Comparison of ENCODE assay signal across 1 cellular context in the genomic region with DNA sequence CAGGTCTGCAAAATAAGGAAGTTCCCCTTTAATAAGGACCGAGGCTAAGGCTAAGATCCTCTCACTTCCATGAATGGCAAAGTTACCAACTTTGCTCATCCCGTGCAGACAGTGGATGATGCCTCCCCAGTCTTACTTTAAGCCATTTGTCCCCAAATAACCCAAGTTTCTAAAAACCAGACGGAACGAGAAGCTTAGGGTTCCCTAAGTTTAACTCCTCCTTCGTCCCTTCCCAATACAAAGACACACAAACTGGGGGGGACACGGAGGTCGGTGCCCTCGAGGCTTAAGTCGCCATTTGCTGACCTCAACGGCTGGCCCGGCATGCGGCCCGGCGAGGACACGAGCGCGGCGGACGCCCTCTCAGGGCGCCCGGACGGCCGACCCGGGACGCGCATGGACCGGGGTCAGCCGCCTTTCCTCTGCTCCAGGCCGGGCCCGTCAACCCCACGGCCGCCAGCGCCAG.
TF ChIP-seq lines count a peak whose summit lies in the region.

No MANE protein-coding gene starts in this region.

TF ChIP-seq in K562, 482 proteins besides CTCF, POLR2A, EP300 and RAD21 (continued from another document and continues in another):
- TF ChIP-seq, protein P1, sequence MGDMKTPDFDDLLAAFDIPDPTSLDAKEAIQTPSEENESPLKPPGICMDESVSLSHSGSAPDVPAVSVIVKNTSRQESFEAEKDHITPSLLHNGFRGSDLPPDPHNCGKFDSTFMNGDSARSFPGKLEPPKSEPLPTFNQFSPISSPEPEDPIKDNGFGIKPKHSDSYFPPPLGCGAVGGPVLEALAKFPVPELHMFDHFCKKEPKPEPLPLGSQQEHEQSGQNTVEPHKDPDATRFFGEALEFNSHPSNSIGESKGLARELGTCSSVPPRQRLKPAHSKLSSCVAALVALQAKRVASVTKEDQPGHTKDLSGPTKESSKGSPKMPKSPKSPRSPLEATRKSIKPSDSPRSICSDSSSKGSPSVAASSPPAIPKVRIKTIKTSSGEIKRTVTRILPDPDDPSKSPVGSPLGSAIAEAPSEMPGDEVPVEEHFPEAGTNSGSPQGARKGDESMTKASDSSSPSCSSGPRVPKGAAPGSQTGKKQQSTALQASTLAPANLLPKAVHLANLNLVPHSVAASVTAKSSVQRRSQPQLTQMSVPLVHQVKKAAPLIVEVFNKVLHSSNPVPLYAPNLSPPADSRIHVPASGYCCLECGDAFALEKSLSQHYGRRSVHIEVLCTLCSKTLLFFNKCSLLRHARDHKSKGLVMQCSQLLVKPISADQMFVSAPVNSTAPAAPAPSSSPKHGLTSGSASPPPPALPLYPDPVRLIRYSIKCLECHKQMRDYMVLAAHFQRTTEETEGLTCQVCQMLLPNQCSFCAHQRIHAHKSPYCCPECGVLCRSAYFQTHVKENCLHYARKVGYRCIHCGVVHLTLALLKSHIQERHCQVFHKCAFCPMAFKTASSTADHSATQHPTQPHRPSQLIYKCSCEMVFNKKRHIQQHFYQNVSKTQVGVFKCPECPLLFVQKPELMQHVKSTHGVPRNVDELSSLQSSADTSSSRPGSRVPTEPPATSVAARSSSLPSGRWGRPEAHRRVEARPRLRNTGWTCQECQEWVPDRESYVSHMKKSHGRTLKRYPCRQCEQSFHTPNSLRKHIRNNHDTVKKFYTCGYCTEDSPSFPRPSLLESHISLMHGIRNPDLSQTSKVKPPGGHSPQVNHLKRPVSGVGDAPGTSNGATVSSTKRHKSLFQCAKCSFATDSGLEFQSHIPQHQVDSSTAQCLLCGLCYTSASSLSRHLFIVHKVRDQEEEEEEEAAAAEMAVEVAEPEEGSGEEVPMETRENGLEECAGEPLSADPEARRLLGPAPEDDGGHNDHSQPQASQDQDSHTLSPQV (IDR thresholded peaks at IDR 0.05): peak; percentile 84
- TF ChIP-seq NFRKB (IDR thresholded peaks at IDR 0.05; ENCODE audit: low read depth) (peak; percentile 87; the same call in 1 of the 2 replicates), NEUROD1 (IDR thresholded peaks at IDR 0.05; ENCODE audit: borderline replicate concordance, low read depth, low read length, partially characterized antibody) (peak; percentile 70), C11orf30 (IDR thresholded peaks at IDR 0.05; ENCODE audit: low read depth) (no peak), CREB5 (CRISPR knock-in tag; IDR thresholded peaks at IDR 0.05) (no peak), THRAP3 (IDR thresholded peaks at IDR 0.05; ENCODE audit: borderline replicate concordance) (no peak), MED1 (CRISPR knock-in tag; IDR thresholded peaks at IDR 0.05; ENCODE audit: borderline replicate concordance) (no peak), ZNF384 (IDR thresholded peaks at IDR 0.05; ENCODE audit: low read depth, low read length) (no peak), PRDM10 (IDR thresholded peaks at IDR 0.05; ENCODE audit: partially characterized antibody) (peak; percentile 40), HNRNPL (IDR thresholded peaks at IDR 0.05; ENCODE audit: low read depth, low read length) (no peak; the same call in 1 of the 2 replicates), MCM5 (IDR thresholded peaks at IDR 0.05; ENCODE audit: low read depth) (no peak), SMAD1 (IDR thresholded peaks at IDR 0.05; ENCODE audit: low read depth, low read length, partially characterized antibody) (no peak), E2F6 (IDR thresholded peaks at IDR 0.05; ENCODE audit: borderline replicate concordance in 1 of 2, extremely low read depth in 1 of 2, insufficient read depth in 1 of 2, insufficient read length in 1 of 2, low read depth in 1 of 2, low read length in 1 of 2, poor library complexity in 1 of 2, severe bottlenecking in 1 of 2) (peak; percentile 88 to 94), MTF1 (CRISPR knock-in tag; IDR thresholded peaks at IDR 0.05; ENCODE audit: borderline replicate concordance) (no peak), CBX3 (IDR thresholded peaks at IDR 0.05; ENCODE audit: borderline replicate concordance in 1 of 2, low read length in 2 of 2) (no peak; a peak in 1 of 3 replicates), ZNF3 (CRISPR knock-in tag; IDR thresholded peaks at IDR 0.05) (no peak), ZNF197 (CRISPR knock-in tag; IDR thresholded peaks at IDR 0.05; ENCODE audit: low read depth) (no peak; the same call in 1 of the 2 replicates), ZNF668 (CRISPR knock-in tag; IDR thresholded peaks at IDR 0.05) (no peak), MGA (IDR thresholded peaks at IDR 0.05) (peak; percentile 94), TAF7 (tag; IDR thresholded peaks at IDR 0.05) (peak; percentile 64; the same call in 1 of the 2 replicates), SRF (CRISPR knock-in tag; IDR thresholded peaks at IDR 0.05) (peak in 1 of 2 experiments; percentile 87; a peak in 2 of 4 replicates), KDM4B (IDR thresholded peaks at IDR 0.05; ENCODE audit: borderline replicate concordance in 2 of 2, low read depth in 1 of 2) (no peak), HIVEP1 (CRISPR knock-in tag; IDR thresholded peaks at IDR 0.05) (no peak)
- TF ChIP-seq, protein P2, sequence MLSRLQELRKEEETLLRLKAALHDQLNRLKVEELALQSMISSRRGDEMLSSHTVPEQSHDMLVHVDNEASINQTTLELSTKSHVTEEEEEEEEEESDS (CRISPR knock-in tag; IDR thresholded peaks at IDR 0.05): no peak
- TF ChIP-seq, protein P3, sequence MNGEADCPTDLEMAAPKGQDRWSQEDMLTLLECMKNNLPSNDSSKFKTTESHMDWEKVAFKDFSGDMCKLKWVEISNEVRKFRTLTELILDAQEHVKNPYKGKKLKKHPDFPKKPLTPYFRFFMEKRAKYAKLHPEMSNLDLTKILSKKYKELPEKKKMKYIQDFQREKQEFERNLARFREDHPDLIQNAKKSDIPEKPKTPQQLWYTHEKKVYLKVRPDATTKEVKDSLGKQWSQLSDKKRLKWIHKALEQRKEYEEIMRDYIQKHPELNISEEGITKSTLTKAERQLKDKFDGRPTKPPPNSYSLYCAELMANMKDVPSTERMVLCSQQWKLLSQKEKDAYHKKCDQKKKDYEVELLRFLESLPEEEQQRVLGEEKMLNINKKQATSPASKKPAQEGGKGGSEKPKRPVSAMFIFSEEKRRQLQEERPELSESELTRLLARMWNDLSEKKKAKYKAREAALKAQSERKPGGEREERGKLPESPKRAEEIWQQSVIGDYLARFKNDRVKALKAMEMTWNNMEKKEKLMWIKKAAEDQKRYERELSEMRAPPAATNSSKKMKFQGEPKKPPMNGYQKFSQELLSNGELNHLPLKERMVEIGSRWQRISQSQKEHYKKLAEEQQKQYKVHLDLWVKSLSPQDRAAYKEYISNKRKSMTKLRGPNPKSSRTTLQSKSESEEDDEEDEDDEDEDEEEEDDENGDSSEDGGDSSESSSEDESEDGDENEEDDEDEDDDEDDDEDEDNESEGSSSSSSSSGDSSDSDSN (IDR thresholded peaks at IDR 0.05; ENCODE audit: borderline replicate concordance in 1 of 2, low read depth in 2 of 2, low read length in 2 of 2): peak in 1 of 2 experiments; percentile 89; a peak in 2 of 4 replicates
